Comparison of ENCODE assay signal across 9 cellular contexts in the genomic region with DNA sequence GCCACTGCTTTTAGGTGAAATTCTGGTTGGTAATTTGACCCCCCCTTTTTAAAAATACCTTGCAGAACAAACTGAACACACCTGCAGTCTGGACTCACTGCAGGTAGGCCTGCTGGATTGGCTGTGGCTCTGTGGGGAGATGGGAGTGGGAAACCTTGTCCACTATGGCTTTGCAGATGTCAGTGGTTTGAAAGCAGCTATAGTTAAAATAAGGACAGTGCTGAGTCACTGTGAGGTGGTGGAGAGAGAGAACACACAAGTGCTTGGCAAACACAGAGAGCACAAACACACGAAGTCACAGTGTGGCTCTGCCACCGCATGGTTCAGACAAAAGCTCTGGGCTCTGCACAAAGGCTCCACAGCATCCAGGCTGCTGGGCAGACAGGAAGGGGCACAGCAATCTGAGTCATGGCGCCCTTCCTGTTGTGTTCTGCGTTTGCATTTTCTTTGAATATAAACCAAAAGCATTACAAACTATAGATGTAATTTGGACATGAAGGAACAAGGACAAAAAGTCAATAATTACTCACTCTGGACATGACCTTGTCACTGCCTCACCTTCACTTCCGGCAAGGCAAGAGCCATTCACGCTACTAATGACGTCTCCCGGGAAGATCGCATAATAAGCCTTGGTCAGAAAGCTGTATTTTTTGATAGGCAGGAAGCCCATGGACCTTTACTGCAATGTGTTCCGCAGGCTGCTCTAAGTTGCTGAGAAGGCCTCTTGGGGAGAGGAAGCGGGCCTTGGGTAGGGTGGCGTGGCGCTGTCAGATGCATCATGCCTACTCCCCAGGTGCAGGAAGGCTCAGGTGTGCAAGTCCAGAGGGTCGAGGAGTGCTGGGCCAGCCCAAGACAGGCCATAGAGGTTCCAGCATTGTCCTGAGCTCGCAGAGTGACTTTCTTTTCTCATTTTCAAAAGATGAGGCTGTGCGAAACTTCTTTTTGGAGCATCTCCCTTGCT.
A peak's percentile ranks its signal among the peaks of the same experiment; 100 is the strongest.
DNase-seq lines count a peak whose midpoint lies in the region; ATAC-seq and TF ChIP-seq lines count a peak whose summit lies in the region.
"Had no signal": no experiment of that assay in that cellular context is flagged by ENCODE, and none has a peak within 500 bp of the region (broad histone marks: within the 10 kb centered on the region; RNA-seq: fewer than 3 reads in every experiment).

No MANE protein-coding gene starts in this region.

- H3K36me3 ChIP-seq in upper lobe of left lung: no peaks in the 10 kb centered on the region
- H3K36me3 ChIP-seq: thoracic aorta had no signal

- WGBS in upper lobe of left lung, 2 donors: 73 to 76% methylated on average over 16 of the region's 16 CpGs

- no peaks in the 10 kb centered on the region for H3K9me3 ChIP-seq in upper lobe of left lung
- H3K9me3 ChIP-seq: thoracic aorta had no signal

- TF ChIP-seq EP300 in upper lobe of left lung (IDR thresholded peaks at IDR 0.05): peak in 1 of 4 donors; percentile 34

- DNase-seq in Calu3 (peak; percentile 4), NCI-H1694 (lab: John Stamatoyannopoulos, UW) (peak; percentile 19), amygdala (lab: John Stamatoyannopoulos, UW) (peak in 32 of 56 donors; percentile 10 to 76 (median 34)), kidney tubule cell (ENCODE audit: low spot score) (peak; percentile 67), upper lobe of left lung (peak in 1 of 2 donors; percentile 86), SW 1271 (lab: John Stamatoyannopoulos, UW) (no peak)

- TF ChIP-seq CTCF in Calu3 (IDR thresholded peaks at IDR 0.05; ENCODE audit: unreplicated experiment) (no peak), upper lobe of left lung (IDR thresholded peaks at IDR 0.05) (no peak)

- H3K4me1 ChIP-seq in upper lobe of left lung: peaks cover 0 to 31% (median 19%) of the 10 kb centered on the region in 4 donors

- CTCF ChIA-PET in Calu3 (lab: Charles Lee): no interaction called here

- no peaks in the 10 kb centered on the region for H3K27me3 ChIP-seq in upper lobe of left lung

- peaks cover 24% of the 10 kb centered on the region for H3K27me3 Mint-ChIP-seq in Calu3 (ENCODE audit: unreplicated experiment)

- peaks cover 28% of the 10 kb centered on the region for H3K4me1 Mint-ChIP-seq in Calu3 (ENCODE audit: low read depth, unreplicated experiment)

- H3K36me3 Mint-ChIP-seq in Calu3 (ENCODE audit: insufficient read depth, unreplicated experiment): no peaks in the 10 kb centered on the region

- TF ChIP-seq POLR2A in upper lobe of left lung (IDR thresholded peaks at IDR 0.05): peak in 1 of 4 donors; percentile 31

- peaks cover 6% of the 10 kb centered on the region for H3K9me3 Mint-ChIP-seq in Calu3 (ENCODE audit: low read depth, unreplicated experiment)

- ATAC-seq in upper lobe of left lung (ENCODE audit: low FRiP score in 2 of 2) (peak; percentile 30 to 84), HG02884 (IDR thresholded peaks at IDR 0.05; ENCODE audit: unreplicated experiment) (no peak), HG02610 (IDR thresholded peaks at IDR 0.05; ENCODE audit: unreplicated experiment) (no peak)

- BruUV-seq in Calu3 (replicated peaks; lab: Mats Ljungman, UMichigan): no TSS peak

- no peak overlapping the region for H3K4me3 ChIP-seq in upper lobe of left lung
- H3K4me3 ChIP-seq: thoracic aorta had no signal

- peak overlapping the region; percentile 76 to 83 (median 80) for H3K27ac ChIP-seq in upper lobe of left lung
- H3K27ac ChIP-seq: thoracic aorta had no signal

- H3K27ac Mint-ChIP-seq in Calu3 (ENCODE audit: unreplicated experiment): peak overlapping the region; percentile 20

- intact Hi-C loops in Calu3 (cut with micrococcal nuclease; ENCODE audit: unreplicated experiment): no loop called here

- H3K4me3 Mint-ChIP-seq in Calu3 (ENCODE audit: low read depth, unreplicated experiment): no peak overlapping the region

Comparison
In these comparisons a context has a peak if more than half of its experiments do, and no peak if none do; other contexts are left out.
1. DNase-seq: peak in Calu3 (single experiment), NCI-H1694 (single experiment), amygdala (32 of 56) and kidney tubule cell (single experiment); none in SW 1271 (0 of 2).
2. ATAC-seq: peak in upper lobe of left lung (2 of 2); none in HG02884 (single experiment) and HG02610 (single experiment).